ENCODE assay signal across 1 cellular context in genomic region chr14:54437954-54438353, GRCh38.
TF ChIP-seq lines count a peak whose summit lies in the region.

No MANE protein-coding gene starts in this region.

TF ChIP-seq in GM12878, 131 proteins besides CTCF, POLR2A, EP300 and RAD21:
- TF ChIP-seq HDGF (IDR thresholded peaks at IDR 0.05) (0 out of 2 replicates have a peak, but pooled peaks have one; percentile 55), MTA2 (IDR thresholded peaks at IDR 0.05; ENCODE audit: low read depth) (0 out of 2 replicates have a peak, but pooled peaks have one; percentile 2)
